ENCODE assay signal across 25 cellular contexts in the genomic region with DNA sequence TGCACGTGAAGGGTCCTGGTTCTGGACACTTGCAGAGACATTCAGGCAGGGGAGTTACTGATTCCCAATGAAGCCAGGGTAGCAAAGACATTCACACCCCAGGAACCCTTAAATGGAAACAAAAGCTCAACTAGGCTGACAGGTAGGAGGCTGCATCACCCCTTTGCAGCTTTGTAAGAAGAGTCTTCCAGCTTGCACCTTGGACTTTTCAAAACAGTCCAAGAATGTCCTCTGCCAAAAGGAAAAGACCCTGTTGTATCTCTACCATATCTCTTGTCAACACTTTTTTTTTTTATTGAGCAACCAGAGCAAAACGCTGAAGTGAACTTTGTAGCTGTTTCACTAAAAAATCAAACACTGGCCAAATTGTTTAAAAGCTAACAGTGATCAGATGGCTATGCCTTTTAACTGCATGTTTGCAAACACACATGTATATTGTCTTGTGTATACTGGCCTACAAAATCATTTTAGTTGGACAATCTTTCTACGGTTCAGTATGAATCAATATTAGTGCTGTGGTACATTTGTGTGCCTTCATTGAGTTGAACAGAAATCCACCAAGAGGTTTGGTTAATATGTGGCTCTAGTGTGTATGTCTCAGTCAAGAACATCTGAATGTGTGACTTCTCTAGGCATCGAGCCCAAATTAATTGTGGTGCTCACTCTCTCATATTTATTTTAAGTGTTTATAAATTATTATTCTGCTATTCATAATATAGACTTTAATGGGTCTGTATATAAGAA.
"Had no signal": no experiment of that assay in that cellular context is flagged by ENCODE, and none has a peak within 500 bp of the region (broad histone marks: within the 10 kb centered on the region; RNA-seq: fewer than 3 reads in every experiment).

No MANE protein-coding gene starts in this region.

- FAIRE-seq: urothelium cell line had no signal

- DNase-seq: activated CD4-positive, alpha-beta T cell treated with anti-CD3 and anti-CD28 coated beads, Interleukin-2, amount 10 ng/mL, durations not matched to agents 7 days and 5 days; activated CD8-positive, alpha-beta T cell treated with anti-CD3 and anti-CD28 coated beads, Interleukin-2, amount 10 ng/mL, durations not matched to agents 7 days and 5 days; activated gamma-delta T cell; activated naive CD4-positive, alpha-beta T cell treated with anti-CD3 and anti-CD28 coated beads, Interleukin-2, amount 50 U/mL, for 16 hours; activated naive CD8-positive, alpha-beta T cell treated with anti-CD3 and anti-CD28 coated beads, Interleukin-2, amount 50 U/mL, for 24 hours; anterior cingulate cortex; dermis blood vessel endothelial cell; effector CD8-positive, alpha-beta T cell; erythroblast; foreskin fibroblast; left ventricle myocardium inferior; mammary epithelial cell; midbrain; ovary; sigmoid colon; stimulated activated CD4-positive, alpha-beta T cell treated with anti-CD3 and anti-CD28 coated beads, Interleukin-15, amount 100 ng/mL, for 24 hours; T1000; transverse colon had no signal

- H3K27ac ChIP-seq: left ventricle myocardium inferior, sigmoid colon, transverse colon had no signal

- ATAC-seq: activated CD8-positive, alpha-beta T cell treated with anti-CD3 and anti-CD28 coated beads, Interleukin-2, amount 10 ng/mL, durations not matched to agents 7 days and 5 days; activated naive CD8-positive, alpha-beta T cell treated with anti-CD3 and anti-CD28 coated beads, Interleukin-2, amount 50 U/mL, for 24 hours; stimulated activated memory B cell treated with anti-CD40 and anti-IgM and Interleukin-4, amounts not matched to agents 10 μg/mL and 1 μg/mL and 100 μg/mL, for 72 hours had no signal

- H3K27me3 ChIP-seq: ovary, sigmoid colon, transverse colon had no signal

- H3K36me3 ChIP-seq: left ventricle myocardium inferior, ovary, sigmoid colon, transverse colon had no signal

- H3K4me3 Mint-ChIP-seq: activated CD4-positive, alpha-beta T cell treated with anti-CD3 and anti-CD28 coated beads, Interleukin-2, amount 10 ng/mL, durations not matched to agents 7 days and 5 days; activated CD8-positive, alpha-beta T cell treated with anti-CD3 and anti-CD28 coated beads, Interleukin-2, amount 10 ng/mL, durations not matched to agents 7 days and 5 days; activated naive CD8-positive, alpha-beta T cell treated with anti-CD3 and anti-CD28 coated beads, Interleukin-2, amount 50 U/mL, for 24 hours; activated T-helper 1 cell treated with anti-CD3 and anti-CD28 coated beads, Interleukin-12 subunit alpha, Interleukin-12 subunit beta, Interleukin-2, Interleukin-4 antibody, amounts not matched to agents 30 ng/mL and 10 ng/mL and 1 ng/mL, durations not matched to agents 14 hours and 24 hours and 36 hours; brain; natural killer cell treated with Interleukin-12 subunit alpha and Interleukin-12 subunit beta and Interleukin-15 and Interleukin-18, amount 100 ng/mL, for 72 hours; stimulated activated memory B cell treated with anti-CD40 and anti-IgM and Interleukin-4, amounts not matched to agents 10 μg/mL and 1 μg/mL and 100 μg/mL, for 72 hours; T-helper 1 cell treated with Interleukin-12 subunit alpha and Interleukin-12 subunit beta and Interleukin-4 antibody, amounts not matched to agents 30 μg/mL and 1 μg/mL, for 36 hours had no signal

- H3K27me3 Mint-ChIP-seq: brain had no signal

- H3K9me3 ChIP-seq: left ventricle myocardium inferior, ovary, sigmoid colon, transverse colon had no signal

- H3K9me3 Mint-ChIP-seq: activated CD4-positive, alpha-beta T cell treated with anti-CD3 and anti-CD28 coated beads, Interleukin-2, amount 10 ng/mL, durations not matched to agents 7 days and 5 days; activated naive CD8-positive, alpha-beta T cell treated with anti-CD3 and anti-CD28 coated beads, Interleukin-2, amount 50 U/mL, for 24 hours; activated T-helper 1 cell treated with anti-CD3 and anti-CD28 coated beads, Interleukin-12 subunit alpha, Interleukin-12 subunit beta, Interleukin-2, Interleukin-4 antibody, amounts not matched to agents 30 ng/mL and 10 ng/mL and 1 ng/mL, durations not matched to agents 14 hours and 24 hours and 36 hours; natural killer cell treated with Interleukin-12 subunit alpha and Interleukin-12 subunit beta and Interleukin-15 and Interleukin-18, amount 100 ng/mL, for 72 hours; stimulated activated memory B cell treated with anti-CD40 and anti-IgM and Interleukin-4, amounts not matched to agents 10 μg/mL and 1 μg/mL and 100 μg/mL, for 72 hours; T-helper 1 cell treated with Interleukin-12 subunit alpha and Interleukin-12 subunit beta and Interleukin-4 antibody, amounts not matched to agents 30 μg/mL and 1 μg/mL, for 36 hours had no signal

- H3K4me3 ChIP-seq: left ventricle myocardium inferior, ovary, sigmoid colon, smooth muscle cell, transverse colon had no signal

- H3K4me1 ChIP-seq: left ventricle myocardium inferior had no signal

- H3K4me1 Mint-ChIP-seq: activated CD4-positive, alpha-beta T cell treated with anti-CD3 and anti-CD28 coated beads, Interleukin-2, amount 10 ng/mL, durations not matched to agents 7 days and 5 days; activated naive CD8-positive, alpha-beta T cell treated with anti-CD3 and anti-CD28 coated beads, Interleukin-2, amount 50 U/mL, for 24 hours; brain; stimulated activated memory B cell treated with anti-CD40 and anti-IgM and Interleukin-4, amounts not matched to agents 10 μg/mL and 1 μg/mL and 100 μg/mL, for 72 hours had no signal

- H3K27ac Mint-ChIP-seq: activated CD4-positive, alpha-beta T cell treated with anti-CD3 and anti-CD28 coated beads, Interleukin-2, amount 10 ng/mL, durations not matched to agents 7 days and 5 days; activated CD8-positive, alpha-beta T cell treated with anti-CD3 and anti-CD28 coated beads, Interleukin-2, amount 10 ng/mL, durations not matched to agents 7 days and 5 days; activated naive CD8-positive, alpha-beta T cell treated with anti-CD3 and anti-CD28 coated beads, Interleukin-2, amount 50 U/mL, for 24 hours; activated T-helper 1 cell treated with anti-CD3 and anti-CD28 coated beads, Interleukin-12 subunit alpha, Interleukin-12 subunit beta, Interleukin-2, Interleukin-4 antibody, amounts not matched to agents 30 ng/mL and 10 ng/mL and 1 ng/mL, durations not matched to agents 14 hours and 24 hours and 36 hours; brain; natural killer cell treated with Interleukin-12 subunit alpha and Interleukin-12 subunit beta and Interleukin-15 and Interleukin-18, amount 100 ng/mL, for 72 hours; stimulated activated memory B cell treated with anti-CD40 and anti-IgM and Interleukin-4, amounts not matched to agents 10 μg/mL and 1 μg/mL and 100 μg/mL, for 72 hours; T-helper 1 cell treated with Interleukin-12 subunit alpha and Interleukin-12 subunit beta and Interleukin-4 antibody, amounts not matched to agents 30 μg/mL and 1 μg/mL, for 36 hours had no signal

- H3K36me3 Mint-ChIP-seq: brain; natural killer cell treated with Interleukin-12 subunit alpha and Interleukin-12 subunit beta and Interleukin-15 and Interleukin-18, amount 100 ng/mL, for 72 hours; stimulated activated memory B cell treated with anti-CD40 and anti-IgM and Interleukin-4, amounts not matched to agents 10 μg/mL and 1 μg/mL and 100 μg/mL, for 72 hours had no signal
